Comparison of ENCODE assay signal across 16 cellular contexts in genomic region chr2:71551631-71551915, GRCh38.
A peak's percentile ranks its signal among the peaks of the same experiment; 100 is the strongest.
DNase-seq lines count a peak whose midpoint lies in the region; ATAC-seq and TF ChIP-seq lines count a peak whose summit lies in the region.
"Had no signal": no experiment of that assay in that cellular context is flagged by ENCODE, and none has a peak within 500 bp of the region (broad histone marks: within the 10 kb centered on the region; RNA-seq: fewer than 3 reads in every experiment).

No MANE protein-coding gene starts in this region.

- H3K9me3 ChIP-seq in T-helper 17 cell (ENCODE audit: control insufficient read depth, low read length, poor library complexity, severe bottlenecking) (no peaks in the 10 kb centered on the region), lower lobe of right lung (no peaks in the 10 kb centered on the region), upper lobe of right lung (no peaks in the 10 kb centered on the region)
- H3K9me3 ChIP-seq: SJSA1 had no signal

- no peak overlapping the region for H3K27ac ChIP-seq in lower lobe of right lung
- H3K27ac ChIP-seq in upper lobe of right lung: no peak overlapping the region
- H3K27ac ChIP-seq: SJSA1 had no signal

- H3K27ac Mint-ChIP-seq in T-helper 17 cell: peak overlapping the region; percentile 61
- H3K27ac Mint-ChIP-seq: CD4-positive, CD25-positive, alpha-beta regulatory T cell had no signal

- H3K4me3 ChIP-seq in lower lobe of right lung (no peak overlapping the region), upper lobe of right lung (no peak overlapping the region)
- H3K4me3 ChIP-seq: K562, SJSA1 had no signal

- peak; percentile 27 for DNase-seq in cardiac septum (ENCODE audit: low spot score)
- no peak for DNase-seq in left ventricle myocardium superior
- DNase-seq in T-helper 17 cell: no peak
- DNase-seq in lower lobe of right lung: peak; percentile 23
- DNase-seq in upper lobe of right lung: peak; percentile 33
- DNase-seq in activated naive CD4-positive, alpha-beta T cell treated with Interleukin-2 at 50 U/mL for 16 hours: no peak
- DNase-seq: CD4-positive, CD25-positive, alpha-beta regulatory T cell; Kasumi-1; NCI-H1105; NCI-H1436 treated with DMSO at 0.1 percent for 48 hours; NCI-H1930; NCI-H2107; NCI-H748 treated with DMSO at 0.1 percent for 48 hours had no signal

- ATAC-seq in left ventricle myocardium superior (no peak), T-helper 17 cell (no peak), lower lobe of right lung (no peak), upper lobe of right lung (no peak), HG02678 (IDR thresholded peaks at IDR 0.05; ENCODE audit: unreplicated experiment) (no peak)
- ATAC-seq: K562 had no signal

- peaks cover 6% of the 10 kb centered on the region for H3K27me3 ChIP-seq in lower lobe of right lung (ENCODE audit: low read depth)
- no peaks in the 10 kb centered on the region for H3K27me3 ChIP-seq in upper lobe of right lung
- H3K27me3 ChIP-seq: SJSA1 had no signal

- H3K4me3 Mint-ChIP-seq in T-helper 17 cell: no peak overlapping the region
- H3K4me3 Mint-ChIP-seq: CD4-positive, CD25-positive, alpha-beta regulatory T cell had no signal

- peaks cover 30% of the 10 kb centered on the region for H3K27me3 Mint-ChIP-seq in T-helper 17 cell
- H3K27me3 Mint-ChIP-seq: CD4-positive, CD25-positive, alpha-beta regulatory T cell had no signal

- H3K36me3 ChIP-seq in lower lobe of right lung (peaks cover 11% of the 10 kb centered on the region), upper lobe of right lung (no peaks in the 10 kb centered on the region)

- TF ChIP-seq CTCF in lower lobe of right lung (IDR thresholded peaks at IDR 0.05): no peak
- no peak for TF ChIP-seq CTCF in upper lobe of right lung (IDR thresholded peaks at IDR 0.05)

- H3K4me1 ChIP-seq in lower lobe of right lung (no peaks in the 10 kb centered on the region), upper lobe of right lung (no peaks in the 10 kb centered on the region)
- H3K4me1 ChIP-seq: SJSA1 had no signal

- intact Hi-C loops in cardiac septum (cut with DNase I): no loop called here
- intact Hi-C loops in left ventricle myocardium superior (cut with micrococcal nuclease): no loop called here
- intact Hi-C loops in lower lobe of right lung (cut with DNase I): no loop called here
- intact Hi-C loops in upper lobe of right lung (cut with DNase I): no loop called here

- H3K4me1 Mint-ChIP-seq in T-helper 17 cell: peaks cover 9% of the 10 kb centered on the region

- H3K36me3 Mint-ChIP-seq in T-helper 17 cell (ENCODE audit: low read depth): no peaks in the 10 kb centered on the region
- H3K36me3 Mint-ChIP-seq: CD4-positive, CD25-positive, alpha-beta regulatory T cell had no signal

Comparison
In these comparisons a context has a peak if more than half of its experiments do, and no peak if none do; other contexts are left out.
1. DNase-seq: peak in cardiac septum (single experiment), lower lobe of right lung (single experiment) and upper lobe of right lung (single experiment); none in left ventricle myocardium superior (single experiment), T-helper 17 cell (0 of 3) and activated naive CD4-positive, alpha-beta T cell treated with Interleukin-2 at 50 U/mL for 16 hours (single experiment).